ENCODE assay signal across 1 cellular context in the genomic region with DNA sequence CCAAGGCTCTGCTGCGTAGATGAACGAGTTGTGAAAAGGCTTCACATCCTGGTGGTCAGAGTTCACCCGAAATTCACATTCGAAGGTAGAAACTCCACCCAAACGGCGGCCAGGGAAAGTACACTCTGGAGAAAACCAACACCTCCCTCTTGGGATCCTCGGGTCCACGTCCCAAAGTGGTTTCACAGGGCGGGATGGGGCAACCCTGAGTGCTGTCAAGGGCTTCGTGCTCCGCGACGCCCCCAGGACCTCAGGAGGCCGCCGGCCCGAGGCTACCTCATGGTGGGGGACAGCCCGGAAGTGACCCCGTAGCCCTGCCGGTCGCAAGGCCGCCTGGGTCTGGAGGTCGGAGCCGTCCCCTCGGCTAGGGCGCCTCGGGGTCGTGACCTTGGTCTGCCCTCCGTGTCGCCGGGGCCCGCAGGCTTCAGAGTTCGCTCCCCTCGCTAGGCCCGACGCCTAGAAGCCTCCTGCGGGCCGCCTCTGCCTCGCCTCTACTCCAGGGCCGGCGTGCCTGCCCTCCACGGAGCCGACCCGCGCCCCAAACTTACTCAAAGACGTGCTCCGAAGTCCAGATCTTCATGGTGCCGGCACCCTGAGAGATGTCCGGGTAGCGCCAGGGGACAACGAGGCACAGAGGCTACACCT.
A peak's percentile ranks its signal among the peaks of the same experiment; 100 is the strongest.
TF ChIP-seq lines count a peak whose summit lies in the region.

A gene (minus strand): TSS at position 636 of the 645 bp plus-strand sequence. CDS start 56 bp downstream, at position 580.

TF ChIP-seq in HepG2, 621 proteins besides CTCF, POLR2A, EP300 and RAD21 (continued from another document and continues in another):
- TF ChIP-seq, protein P1, sequence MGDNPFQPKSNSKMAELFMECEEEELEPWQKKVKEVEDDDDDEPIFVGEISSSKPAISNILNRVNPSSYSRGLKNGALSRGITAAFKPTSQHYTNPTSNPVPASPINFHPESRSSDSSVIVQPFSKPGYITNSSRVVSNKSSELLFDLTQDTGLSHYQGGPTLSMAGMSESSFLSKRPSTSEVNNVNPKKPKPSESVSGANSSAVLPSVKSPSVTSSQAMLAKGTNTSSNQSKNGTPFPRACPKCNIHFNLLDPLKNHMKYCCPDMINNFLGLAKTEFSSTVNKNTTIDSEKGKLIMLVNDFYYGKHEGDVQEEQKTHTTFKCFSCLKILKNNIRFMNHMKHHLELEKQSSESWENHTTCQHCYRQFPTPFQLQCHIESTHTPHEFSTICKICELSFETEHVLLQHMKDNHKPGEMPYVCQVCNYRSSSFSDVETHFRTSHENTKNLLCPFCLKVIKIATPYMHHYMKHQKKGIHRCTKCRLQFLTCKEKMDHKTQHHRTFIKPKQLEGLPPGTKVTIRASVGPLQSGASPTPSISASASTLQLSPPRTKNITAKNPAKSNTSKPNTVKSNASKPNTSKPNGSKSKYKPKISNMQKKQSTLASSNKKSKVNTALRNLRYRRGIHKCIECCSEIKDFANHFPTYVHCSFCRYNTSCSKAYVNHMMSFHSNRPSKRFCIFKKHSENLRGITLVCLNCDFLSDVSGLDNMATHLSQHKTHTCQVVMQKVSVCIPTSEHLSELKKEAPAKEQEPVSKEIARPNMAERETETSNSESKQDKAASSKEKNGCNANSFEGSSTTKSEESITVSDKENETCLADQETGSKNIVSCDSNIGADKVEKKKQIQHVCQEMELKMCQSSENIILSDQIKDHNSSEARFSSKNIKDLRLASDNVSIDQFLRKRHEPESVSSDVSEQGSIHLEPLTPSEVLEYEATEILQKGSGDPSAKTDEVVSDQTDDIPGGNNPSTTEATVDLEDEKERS (CRISPR knock-in tag; IDR thresholded peaks at IDR 0.05), result peak; percentile 80; the same call in 1 of the 2 replicates
- TF ChIP-seq ZNF616 (CRISPR knock-in tag; IDR thresholded peaks at IDR 0.05; ENCODE audit: low read depth) (no peak), RXRA (CRISPR knock-in tag; IDR thresholded peaks at IDR 0.05) (no peak; the same call in 1 of the 2 replicates), YEATS4 (CRISPR knock-in tag; IDR thresholded peaks at IDR 0.05; ENCODE audit: borderline replicate concordance) (peak; percentile 80; the same call in 1 of the 2 replicates), HNRNPUL1 (IDR thresholded peaks at IDR 0.05; ENCODE audit: low read depth, low read length) (no peak), PAF1 (CRISPR knock-in tag; IDR thresholded peaks at IDR 0.05) (no peak), SALL1 (CRISPR knock-in tag; IDR thresholded peaks at IDR 0.05) (peak; percentile 74; the same call in 1 of the 2 replicates), ZFP1 (CRISPR knock-in tag; IDR thresholded peaks at IDR 0.05) (no peak), ZNF713 (CRISPR knock-in tag; IDR thresholded peaks at IDR 0.05) (no peak), NBN (conservative IDR thresholded peaks at IDR 0.05) (no peak), ZNF556 (CRISPR knock-in tag; IDR thresholded peaks at IDR 0.05; ENCODE audit: borderline replicate concordance) (0 out of 2 replicates have a peak, but pooled peaks have one; percentile 54), CAMTA2 (CRISPR knock-in tag; IDR thresholded peaks at IDR 0.05; ENCODE audit: borderline replicate concordance) (peak; percentile 50; the same call in 1 of the 2 replicates), PHF21A (CRISPR knock-in tag; IDR thresholded peaks at IDR 0.05) (0 out of 2 replicates have a peak, but pooled peaks have one; percentile 59), ZNF331 (CRISPR knock-in tag; IDR thresholded peaks at IDR 0.05) (0 out of 2 replicates have a peak, but pooled peaks have one; percentile 4), ZNF12 (CRISPR knock-in tag; IDR thresholded peaks at IDR 0.05) (no peak), ZFP36L1 (CRISPR knock-in tag; IDR thresholded peaks at IDR 0.05) (0 out of 2 replicates have a peak, but pooled peaks have one; percentile 62), RFXAP (CRISPR knock-in tag; IDR thresholded peaks at IDR 0.05; ENCODE audit: borderline replicate concordance) (no peak), SNAI1 (CRISPR knock-in tag; IDR thresholded peaks at IDR 0.05; ENCODE audit: borderline replicate concordance) (no peak)
- TF ChIP-seq, protein P2, sequence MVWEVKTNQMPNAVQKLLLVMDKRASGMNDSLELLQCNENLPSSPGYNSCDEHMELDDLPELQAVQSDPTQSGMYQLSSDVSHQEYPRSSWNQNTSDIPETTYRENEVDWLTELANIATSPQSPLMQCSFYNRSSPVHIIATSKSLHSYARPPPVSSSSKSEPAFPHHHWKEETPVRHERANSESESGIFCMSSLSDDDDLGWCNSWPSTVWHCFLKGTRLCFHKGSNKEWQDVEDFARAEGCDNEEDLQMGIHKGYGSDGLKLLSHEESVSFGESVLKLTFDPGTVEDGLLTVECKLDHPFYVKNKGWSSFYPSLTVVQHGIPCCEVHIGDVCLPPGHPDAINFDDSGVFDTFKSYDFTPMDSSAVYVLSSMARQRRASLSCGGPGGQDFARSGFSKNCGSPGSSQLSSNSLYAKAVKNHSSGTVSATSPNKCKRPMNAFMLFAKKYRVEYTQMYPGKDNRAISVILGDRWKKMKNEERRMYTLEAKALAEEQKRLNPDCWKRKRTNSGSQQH (CRISPR knock-in tag; IDR thresholded peaks at IDR 0.05; ENCODE audit: low read depth), result no peak
- TF ChIP-seq, protein P3, sequence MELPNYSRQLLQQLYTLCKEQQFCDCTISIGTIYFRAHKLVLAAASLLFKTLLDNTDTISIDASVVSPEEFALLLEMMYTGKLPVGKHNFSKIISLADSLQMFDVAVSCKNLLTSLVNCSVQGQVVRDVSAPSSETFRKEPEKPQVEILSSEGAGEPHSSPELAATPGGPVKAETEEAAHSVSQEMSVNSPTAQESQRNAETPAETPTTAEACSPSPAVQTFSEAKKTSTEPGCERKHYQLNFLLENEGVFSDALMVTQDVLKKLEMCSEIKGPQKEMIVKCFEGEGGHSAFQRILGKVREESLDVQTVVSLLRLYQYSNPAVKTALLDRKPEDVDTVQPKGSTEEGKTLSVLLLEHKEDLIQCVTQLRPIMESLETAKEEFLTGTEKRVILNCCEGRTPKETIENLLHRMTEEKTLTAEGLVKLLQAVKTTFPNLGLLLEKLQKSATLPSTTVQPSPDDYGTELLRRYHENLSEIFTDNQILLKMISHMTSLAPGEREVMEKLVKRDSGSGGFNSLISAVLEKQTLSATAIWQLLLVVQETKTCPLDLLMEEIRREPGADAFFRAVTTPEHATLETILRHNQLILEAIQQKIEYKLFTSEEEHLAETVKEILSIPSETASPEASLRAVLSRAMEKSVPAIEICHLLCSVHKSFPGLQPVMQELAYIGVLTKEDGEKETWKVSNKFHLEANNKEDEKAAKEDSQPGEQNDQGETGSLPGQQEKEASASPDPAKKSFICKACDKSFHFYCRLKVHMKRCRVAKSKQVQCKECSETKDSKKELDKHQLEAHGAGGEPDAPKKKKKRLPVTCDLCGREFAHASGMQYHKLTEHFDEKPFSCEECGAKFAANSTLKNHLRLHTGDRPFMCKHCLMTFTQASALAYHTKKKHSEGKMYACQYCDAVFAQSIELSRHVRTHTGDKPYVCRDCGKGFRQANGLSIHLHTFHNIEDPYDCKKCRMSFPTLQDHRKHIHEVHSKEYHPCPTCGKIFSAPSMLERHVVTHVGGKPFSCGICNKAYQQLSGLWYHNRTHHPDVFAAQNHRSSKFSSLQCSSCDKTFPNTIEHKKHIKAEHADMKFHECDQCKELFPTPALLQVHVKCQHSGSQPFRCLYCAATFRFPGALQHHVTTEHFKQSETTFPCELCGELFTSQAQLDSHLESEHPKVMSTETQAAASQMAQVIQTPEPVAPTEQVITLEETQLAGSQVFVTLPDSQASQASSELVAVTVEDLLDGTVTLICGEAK (IDR thresholded peaks at IDR 0.05), result no peak
- TF ChIP-seq, protein P3 (CRISPR knock-in tag; IDR thresholded peaks at IDR 0.05), result peak; percentile 90
- TF ChIP-seq, protein P4, sequence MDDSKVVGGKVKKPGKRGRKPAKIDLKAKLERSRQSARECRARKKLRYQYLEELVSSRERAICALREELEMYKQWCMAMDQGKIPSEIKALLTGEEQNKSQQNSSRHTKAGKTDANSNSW (CRISPR knock-in tag; IDR thresholded peaks at IDR 0.05; ENCODE audit: borderline replicate concordance), result peak; percentile 60; the same call in 1 of the 2 replicates
- TF ChIP-seq, protein P5, sequence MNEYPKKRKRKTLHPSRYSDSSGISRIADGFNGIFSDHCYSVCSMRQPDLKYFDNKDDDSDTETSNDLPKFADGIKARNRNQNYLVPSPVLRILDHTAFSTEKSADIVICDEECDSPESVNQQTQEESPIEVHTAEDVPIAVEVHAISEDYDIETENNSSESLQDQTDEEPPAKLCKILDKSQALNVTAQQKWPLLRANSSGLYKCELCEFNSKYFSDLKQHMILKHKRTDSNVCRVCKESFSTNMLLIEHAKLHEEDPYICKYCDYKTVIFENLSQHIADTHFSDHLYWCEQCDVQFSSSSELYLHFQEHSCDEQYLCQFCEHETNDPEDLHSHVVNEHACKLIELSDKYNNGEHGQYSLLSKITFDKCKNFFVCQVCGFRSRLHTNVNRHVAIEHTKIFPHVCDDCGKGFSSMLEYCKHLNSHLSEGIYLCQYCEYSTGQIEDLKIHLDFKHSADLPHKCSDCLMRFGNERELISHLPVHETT (CRISPR knock-in tag; conservative IDR thresholded peaks at IDR 0.05), result no peak
- TF ChIP-seq, protein P6, sequence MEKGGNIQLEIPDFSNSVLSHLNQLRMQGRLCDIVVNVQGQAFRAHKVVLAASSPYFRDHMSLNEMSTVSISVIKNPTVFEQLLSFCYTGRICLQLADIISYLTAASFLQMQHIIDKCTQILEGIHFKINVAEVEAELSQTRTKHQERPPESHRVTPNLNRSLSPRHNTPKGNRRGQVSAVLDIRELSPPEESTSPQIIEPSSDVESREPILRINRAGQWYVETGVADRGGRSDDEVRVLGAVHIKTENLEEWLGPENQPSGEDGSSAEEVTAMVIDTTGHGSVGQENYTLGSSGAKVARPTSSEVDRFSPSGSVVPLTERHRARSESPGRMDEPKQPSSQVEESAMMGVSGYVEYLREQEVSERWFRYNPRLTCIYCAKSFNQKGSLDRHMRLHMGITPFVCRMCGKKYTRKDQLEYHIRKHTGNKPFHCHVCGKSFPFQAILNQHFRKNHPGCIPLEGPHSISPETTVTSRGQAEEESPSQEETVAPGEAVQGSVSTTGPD (CRISPR knock-in tag; IDR thresholded peaks at IDR 0.05), result no peak
- TF ChIP-seq, protein P7, sequence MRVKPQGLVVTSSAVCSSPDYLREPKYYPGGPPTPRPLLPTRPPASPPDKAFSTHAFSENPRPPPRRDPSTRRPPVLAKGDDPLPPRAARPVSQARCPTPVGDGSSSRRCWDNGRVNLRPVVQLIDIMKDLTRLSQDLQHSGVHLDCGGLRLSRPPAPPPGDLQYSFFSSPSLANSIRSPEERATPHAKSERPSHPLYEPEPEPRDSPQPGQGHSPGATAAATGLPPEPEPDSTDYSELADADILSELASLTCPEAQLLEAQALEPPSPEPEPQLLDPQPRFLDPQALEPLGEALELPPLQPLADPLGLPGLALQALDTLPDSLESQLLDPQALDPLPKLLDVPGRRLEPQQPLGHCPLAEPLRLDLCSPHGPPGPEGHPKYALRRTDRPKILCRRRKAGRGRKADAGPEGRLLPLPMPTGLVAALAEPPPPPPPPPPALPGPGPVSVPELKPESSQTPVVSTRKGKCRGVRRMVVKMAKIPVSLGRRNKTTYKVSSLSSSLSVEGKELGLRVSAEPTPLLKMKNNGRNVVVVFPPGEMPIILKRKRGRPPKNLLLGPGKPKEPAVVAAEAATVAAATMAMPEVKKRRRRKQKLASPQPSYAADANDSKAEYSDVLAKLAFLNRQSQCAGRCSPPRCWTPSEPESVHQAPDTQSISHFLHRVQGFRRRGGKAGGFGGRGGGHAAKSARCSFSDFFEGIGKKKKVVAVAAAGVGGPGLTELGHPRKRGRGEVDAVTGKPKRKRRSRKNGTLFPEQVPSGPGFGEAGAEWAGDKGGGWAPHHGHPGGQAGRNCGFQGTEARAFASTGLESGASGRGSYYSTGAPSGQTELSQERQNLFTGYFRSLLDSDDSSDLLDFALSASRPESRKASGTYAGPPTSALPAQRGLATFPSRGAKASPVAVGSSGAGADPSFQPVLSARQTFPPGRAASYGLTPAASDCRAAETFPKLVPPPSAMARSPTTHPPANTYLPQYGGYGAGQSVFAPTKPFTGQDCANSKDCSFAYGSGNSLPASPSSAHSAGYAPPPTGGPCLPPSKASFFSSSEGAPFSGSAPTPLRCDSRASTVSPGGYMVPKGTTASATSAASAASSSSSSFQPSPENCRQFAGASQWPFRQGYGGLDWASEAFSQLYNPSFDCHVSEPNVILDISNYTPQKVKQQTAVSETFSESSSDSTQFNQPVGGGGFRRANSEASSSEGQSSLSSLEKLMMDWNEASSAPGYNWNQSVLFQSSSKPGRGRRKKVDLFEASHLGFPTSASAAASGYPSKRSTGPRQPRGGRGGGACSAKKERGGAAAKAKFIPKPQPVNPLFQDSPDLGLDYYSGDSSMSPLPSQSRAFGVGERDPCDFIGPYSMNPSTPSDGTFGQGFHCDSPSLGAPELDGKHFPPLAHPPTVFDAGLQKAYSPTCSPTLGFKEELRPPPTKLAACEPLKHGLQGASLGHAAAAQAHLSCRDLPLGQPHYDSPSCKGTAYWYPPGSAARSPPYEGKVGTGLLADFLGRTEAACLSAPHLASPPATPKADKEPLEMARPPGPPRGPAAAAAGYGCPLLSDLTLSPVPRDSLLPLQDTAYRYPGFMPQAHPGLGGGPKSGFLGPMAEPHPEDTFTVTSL (CRISPR knock-in tag; IDR thresholded peaks at IDR 0.05; ENCODE audit: borderline replicate concordance), result 0 out of 2 replicates have a peak, but pooled peaks have one; percentile 62
- TF ChIP-seq, protein P8, sequence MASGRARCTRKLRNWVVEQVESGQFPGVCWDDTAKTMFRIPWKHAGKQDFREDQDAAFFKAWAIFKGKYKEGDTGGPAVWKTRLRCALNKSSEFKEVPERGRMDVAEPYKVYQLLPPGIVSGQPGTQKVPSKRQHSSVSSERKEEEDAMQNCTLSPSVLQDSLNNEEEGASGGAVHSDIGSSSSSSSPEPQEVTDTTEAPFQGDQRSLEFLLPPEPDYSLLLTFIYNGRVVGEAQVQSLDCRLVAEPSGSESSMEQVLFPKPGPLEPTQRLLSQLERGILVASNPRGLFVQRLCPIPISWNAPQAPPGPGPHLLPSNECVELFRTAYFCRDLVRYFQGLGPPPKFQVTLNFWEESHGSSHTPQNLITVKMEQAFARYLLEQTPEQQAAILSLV (CRISPR knock-in tag; IDR thresholded peaks at IDR 0.05; ENCODE audit: borderline replicate concordance), result 0 out of 2 replicates have a peak, but pooled peaks have one; percentile 36
